13 cellular contexts compared by ENCODE assay signal in the genomic region with DNA sequence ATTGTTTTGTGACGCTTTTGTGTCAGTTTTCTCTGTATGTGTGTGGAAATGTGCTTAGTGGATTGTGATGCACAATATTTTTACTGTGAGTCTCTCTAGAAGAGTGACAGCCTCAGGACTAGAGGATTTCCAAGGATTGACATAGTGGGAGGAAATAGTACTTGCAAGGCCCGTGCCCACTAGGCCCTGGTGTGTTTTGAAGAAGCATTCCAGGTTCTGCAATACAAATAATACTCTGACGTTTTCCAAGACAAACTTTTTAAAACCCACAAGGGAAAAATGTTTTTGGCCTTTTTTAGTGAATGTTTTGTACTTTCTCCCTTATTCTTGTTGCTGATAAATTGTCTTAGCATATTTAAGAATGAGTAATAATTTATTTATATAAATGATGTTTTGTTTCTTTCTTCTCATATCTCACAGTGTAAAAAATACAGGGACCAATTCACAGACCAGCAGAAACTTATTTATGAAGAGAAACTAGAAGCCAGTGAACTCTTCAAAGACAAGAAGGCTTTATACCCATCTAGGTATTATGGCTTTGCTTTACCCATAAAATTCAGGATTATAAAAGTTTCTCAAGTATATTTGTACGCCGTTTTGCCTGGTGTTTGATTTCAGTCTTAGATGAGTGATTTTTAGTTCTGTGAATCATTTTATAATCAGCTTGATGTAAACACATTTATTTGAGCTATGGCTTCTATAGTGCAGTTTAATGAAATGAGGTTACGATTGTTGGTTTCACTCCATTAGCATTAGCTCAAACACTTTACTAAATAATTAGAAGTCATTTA.
"Had no signal": no experiment of that assay in that cellular context is flagged by ENCODE, and none has a peak within 500 bp of the region (broad histone marks: within the 10 kb centered on the region; RNA-seq: fewer than 3 reads in every experiment).

No MANE protein-coding gene starts in this region.

- ATAC-seq: activated T-cell treated with anti-CD3 and anti-CD28 coated beads, Interleukin-2, amount 50 U/mL, for 72 hours; left ventricle myocardium superior; natural killer cell treated with Interleukin-12 subunit alpha and Interleukin-12 subunit beta and Interleukin-15 and Interleukin-18, amount 100 ng/mL, for 72 hours had no signal

- H3K4me3 ChIP-seq: cardiac muscle cell, hepatocyte, right lobe of liver, spleen, stomach had no signal

- H3K9me3 ChIP-seq: right lobe of liver, spleen, stomach had no signal

- DNase-seq: activated CD4-positive, alpha-beta T cell treated with anti-CD3 and anti-CD28 coated beads, Interleukin-2, amount 10 ng/mL, durations not matched to agents 7 days and 5 days; activated CD8-positive, alpha-beta memory T cell treated with anti-CD3 and anti-CD28 coated beads, Interleukin-2, amount 50 U/mL, for 48 hours; activated gamma-delta T cell treated with Interleukin-2 at 50 U/mL for 16 hours; activated T-cell treated with anti-CD3 and anti-CD28 coated beads, Interleukin-2, amount 50 U/mL, for 72 hours; kidney; left ventricle myocardium superior; nucleus accumbens; right lobe of liver; spleen; stomach had no signal

- H3K4me1 ChIP-seq: spleen had no signal

- H3K27me3 ChIP-seq: cardiac muscle cell, hepatocyte, right lobe of liver, spleen, stomach had no signal

- H3K27ac ChIP-seq: cardiac muscle cell, hepatocyte, right lobe of liver, spleen had no signal
